ENCODE assay signal across 1 cellular context in genomic region chr11:11290354-11290753, GRCh38.
TF ChIP-seq lines count a peak whose summit lies in the region.

No MANE protein-coding gene starts in this region.

TF ChIP-seq in SK-N-SH, 30 proteins besides CTCF, POLR2A, EP300 and RAD21 (continued from another document):
- no peak for TF ChIP-seq SMC3 (IDR thresholded peaks at IDR 0.05; ENCODE audit: low read depth, low read length)
- TF ChIP-seq RXRA (IDR thresholded peaks at IDR 0.05; ENCODE audit: borderline replicate concordance, low read depth), result no peak
- no peak for TF ChIP-seq SIN3A (IDR thresholded peaks at IDR 0.05; ENCODE audit: borderline replicate concordance, low read depth, low read length)
- no peak for TF ChIP-seq ZBTB33 (IDR thresholded peaks at IDR 0.05; ENCODE audit: borderline replicate concordance, low read depth)
- TF ChIP-seq CHD2 (IDR thresholded peaks at IDR 0.05; ENCODE audit: low read length, partially characterized antibody), result no peak
- TF ChIP-seq FOXM1 (IDR thresholded peaks at IDR 0.05; ENCODE audit: low read depth), result no peak
- no peak for TF ChIP-seq MAX (IDR thresholded peaks at IDR 0.05; ENCODE audit: low read depth)
- TF ChIP-seq USF2 (IDR thresholded peaks at IDR 0.05; ENCODE audit: borderline replicate concordance, low read depth, low read length), result no peak
- TF ChIP-seq RCOR1 (IDR thresholded peaks at IDR 0.05; ENCODE audit: low read length), result no peak
- TF ChIP-seq IRF3 (IDR thresholded peaks at IDR 0.05; ENCODE audit: low read depth, low read length), result no peak
TF ChIP-seq in SK-N-SH: peak in this region for 0.
